11 cellular contexts compared by ENCODE assay signal in genomic region chr3:193830791-193831191, GRCh38.
DNase-seq lines count a peak whose midpoint lies in the region; ATAC-seq, FAIRE-seq and TF ChIP-seq lines count a peak whose summit lies in the region.
"Had no signal": no experiment of that assay in that cellular context is flagged by ENCODE, and none has a peak within 500 bp of the region (broad histone marks: within the 10 kb centered on the region; RNA-seq: fewer than 3 reads in every experiment).

No MANE protein-coding gene starts in this region.

- no peak for TF ChIP-seq POLR2A in H54 (IDR thresholded peaks at IDR 0.05; ENCODE audit: low read depth, low read length)

- no peaks in the 10 kb centered on the region for H3K9me3 Mint-ChIP-seq in neural progenitor cell
- H3K9me3 Mint-ChIP-seq in activated T-cell treated with anti-CD3 and anti-CD28 coated beads, Interleukin-2, amount 50 U/mL, for 24 hours, result no peaks in the 10 kb centered on the region
- no peaks in the 10 kb centered on the region for H3K9me3 Mint-ChIP-seq in activated T-cell treated with anti-CD3 and anti-CD28 coated beads, Interleukin-2, amount 50 U/mL, for 72 hours
- H3K9me3 Mint-ChIP-seq: activated CD4-positive, alpha-beta T cell treated with anti-CD3 and anti-CD28 coated beads, Interleukin-2, amount 10 ng/mL, durations not matched to agents 7 days and 5 days had no signal

- no peak overlapping the region for H3K4me2 ChIP-seq in neural progenitor cell

- H3F3A ChIP-seq in neural progenitor cell (ENCODE audit: low read depth), result no peaks in the 10 kb centered on the region

- TF ChIP-seq CTCF in neural progenitor cell (IDR thresholded peaks at IDR 0.05), result no peak

- H3K4me3 Mint-ChIP-seq in neural progenitor cell, result no peak overlapping the region
- H3K4me3 Mint-ChIP-seq in activated T-cell treated with anti-CD3 and anti-CD28 coated beads, Interleukin-2, amount 50 U/mL, for 24 hours, result no peak overlapping the region
- H3K4me3 Mint-ChIP-seq in activated T-cell treated with anti-CD3 and anti-CD28 coated beads, Interleukin-2, amount 50 U/mL, for 72 hours, result no peak overlapping the region
- H3K4me3 Mint-ChIP-seq: activated CD4-positive, alpha-beta T cell treated with anti-CD3 and anti-CD28 coated beads, Interleukin-2, amount 10 ng/mL, durations not matched to agents 7 days and 5 days had no signal

- H3K36me3 ChIP-seq in neural progenitor cell, result no peaks in the 10 kb centered on the region
- H3K36me3 ChIP-seq: uterus had no signal

- H3K79me2 ChIP-seq in neural progenitor cell (ENCODE audit: low read depth), result no peaks in the 10 kb centered on the region

- peaks cover 18% of the 10 kb centered on the region for H3K4me1 ChIP-seq in neural progenitor cell
- H3K4me1 ChIP-seq: uterus had no signal

- no peaks in the 10 kb centered on the region for H3K27me3 ChIP-seq in neural progenitor cell
- H3K27me3 ChIP-seq: uterus had no signal

- H3K36me3 Mint-ChIP-seq in neural progenitor cell, result no peaks in the 10 kb centered on the region
- H3K36me3 Mint-ChIP-seq in activated T-cell treated with anti-CD3 and anti-CD28 coated beads, Interleukin-2, amount 50 U/mL, for 24 hours (ENCODE audit: low read depth), result no peaks in the 10 kb centered on the region
- H3K36me3 Mint-ChIP-seq in activated T-cell treated with anti-CD3 and anti-CD28 coated beads, Interleukin-2, amount 50 U/mL, for 72 hours (ENCODE audit: insufficient read depth in 2 of 2), result no peaks in the 10 kb centered on the region

- no peak overlapping the region for H3K4me3 ChIP-seq in neural progenitor cell
- H3K4me3 ChIP-seq: uterus had no signal

- no peak overlapping the region for H3K27ac Mint-ChIP-seq in neural progenitor cell
- no peak overlapping the region for H3K27ac Mint-ChIP-seq in activated T-cell treated with anti-CD3 and anti-CD28 coated beads, Interleukin-2, amount 50 U/mL, for 24 hours
- no peak overlapping the region for H3K27ac Mint-ChIP-seq in activated T-cell treated with anti-CD3 and anti-CD28 coated beads, Interleukin-2, amount 50 U/mL, for 72 hours
- H3K27ac Mint-ChIP-seq: activated CD4-positive, alpha-beta T cell treated with anti-CD3 and anti-CD28 coated beads, Interleukin-2, amount 10 ng/mL, durations not matched to agents 7 days and 5 days had no signal

- H4K20me1 ChIP-seq in neural progenitor cell (ENCODE audit: low read depth), result no peaks in the 10 kb centered on the region

- H3K27me3 Mint-ChIP-seq in neural progenitor cell (ENCODE audit: insufficient read depth, low read depth), result peaks cover 10% of the 10 kb centered on the region
- H3K27me3 Mint-ChIP-seq in activated T-cell treated with anti-CD3 and anti-CD28 coated beads, Interleukin-2, amount 50 U/mL, for 24 hours, result peaks cover 28% of the 10 kb centered on the region
- H3K27me3 Mint-ChIP-seq in activated T-cell treated with anti-CD3 and anti-CD28 coated beads, Interleukin-2, amount 50 U/mL, for 72 hours (ENCODE audit: low read depth), result peaks cover 39% of the 10 kb centered on the region

- DNase-seq in DMS153 (lab: John Stamatoyannopoulos, UW), result peak; percentile 96
- DNase-seq in NCI-H187 treated with DMSO at 0.1 percent for 48 hours (lab: John Stamatoyannopoulos, UW), result peak; percentile 49
- DNase-seq in SW480 (ENCODE audit: low spot score), result peak; percentile 55
- DNase-seq in neural progenitor cell (ENCODE audit: low spot score), result no peak
- no peak for DNase-seq in activated T-cell treated with anti-CD3 and anti-CD28 coated beads, Interleukin-2, amount 50 U/mL, for 24 hours
- DNase-seq in H54 (ENCODE audit: insufficient read length, low spot score), result no peak
- no peak for DNase-seq in activated T-cell treated with anti-CD3 and anti-CD28 coated beads, Interleukin-2, amount 50 U/mL, for 72 hours
- DNase-seq: activated CD4-positive, alpha-beta T cell treated with anti-CD3 and anti-CD28 coated beads, Interleukin-2, amount 10 ng/mL, durations not matched to agents 7 days and 5 days; activated naive CD4-positive, alpha-beta T cell treated with Interleukin-2 at 50 U/mL for 16 hours; uterus had no signal

- no peak overlapping the region for H3K27ac ChIP-seq in neural progenitor cell
- H3K27ac ChIP-seq: uterus had no signal

- peak overlapping the region; percentile 32 for H2AFZ ChIP-seq in neural progenitor cell (replicated peaks)

- peaks cover 34% of the 10 kb centered on the region for H3K4me1 Mint-ChIP-seq in neural progenitor cell
- H3K4me1 Mint-ChIP-seq in activated T-cell treated with anti-CD3 and anti-CD28 coated beads, Interleukin-2, amount 50 U/mL, for 24 hours (ENCODE audit: low read depth), result peaks cover 5% of the 10 kb centered on the region
- peaks cover 24% of the 10 kb centered on the region for H3K4me1 Mint-ChIP-seq in activated T-cell treated with anti-CD3 and anti-CD28 coated beads, Interleukin-2, amount 50 U/mL, for 72 hours (ENCODE audit: low read depth)

- H3K9ac ChIP-seq in neural progenitor cell, result no peak overlapping the region

- no peak for ATAC-seq in GM19035 (IDR thresholded peaks at IDR 0.05; ENCODE audit: unreplicated experiment)
- ATAC-seq in activated T-cell treated with anti-CD3 and anti-CD28 coated beads, Interleukin-2, amount 50 U/mL, for 72 hours (replicated peaks in 1 of 2), result no peak

- FAIRE-seq in H54 (lab: Jason Lieb, UNC), result no peak

- H3K9me3 ChIP-seq in neural progenitor cell (ENCODE audit: low read depth), result no peaks in the 10 kb centered on the region
- H3K9me3 ChIP-seq: uterus had no signal

Comparison
In these comparisons a context has a peak if more than half of its experiments do, and no peak if none do; other contexts are left out.
1. DNase-seq: peak in DMS153 (single experiment), NCI-H187 treated with DMSO at 0.1 percent for 48 hours (single experiment) and SW480 (single experiment); none in neural progenitor cell (single experiment), activated T-cell treated with anti-CD3 and anti-CD28 coated beads, Interleukin-2, amount 50 U/mL, for 24 hours (single experiment), H54 (single experiment) and activated T-cell treated with anti-CD3 and anti-CD28 coated beads, Interleukin-2, amount 50 U/mL, for 72 hours (0 of 2).